10 cellular contexts compared by ENCODE assay signal in genomic region chr10:131311661-131312260, GRCh38. TPM values are rescaled to one million over a fixed set of nuclear protein-coding genes. Genes with fewer than 3 reads are reported as not detected.
A peak's percentile ranks its signal among the peaks of the same experiment; 100 is the strongest.
DNase-seq lines count a peak whose midpoint lies in the region; ATAC-seq and TF ChIP-seq lines count a peak whose summit lies in the region.
"Had no signal": no experiment of that assay in that cellular context is flagged by ENCODE, and none has a peak within 500 bp of the region (broad histone marks: within the 10 kb centered on the region; RNA-seq: fewer than 3 reads in every experiment).

TCERG1L (minus strand) TSS chr10:131311721; CDS start chr10:131311635, 86 bp downstream.

- DNase-seq in COLO668 (lab: John Stamatoyannopoulos, UW; ENCODE audit: unreplicated experiment) (peak; percentile 82), NCI-H1092 treated with DMSO at 0.1 percent for 48 hours (lab: John Stamatoyannopoulos, UW) (peak; percentile 11), nephron progenitor cell (peak; percentile 76), MM.1S (no peak), transverse colon (no peak), SHP77 (lab: John Stamatoyannopoulos, UW) (no peak)
- no peak for DNase-seq in central memory CD8-positive, alpha-beta T cell (ENCODE audit: low spot score in 2 of 2)
- DNase-seq: mammary epithelial cell had no signal

- no peak within 1 kb of the TSS for H2AFZ ChIP-seq in MM.1S (ENCODE audit: low read length)

- H3K36me3 ChIP-seq in MM.1S (replicated peaks; ENCODE audit: insufficient read depth, low read length) (no peaks in the 10 kb centered on the region), transverse colon (no peaks in the 10 kb centered on the region)

- H3K27ac Mint-ChIP-seq in central memory CD8-positive, alpha-beta T cell (ENCODE audit: low read depth) = no peak within 1 kb of the TSS
- H3K27ac Mint-ChIP-seq in nephron progenitor cell = no peak within 1 kb of the TSS

- H3F3A ChIP-seq in MM.1S (ENCODE audit: insufficient read depth, low read length) = no peaks in the 10 kb centered on the region

- H3K4me3 ChIP-seq in MM.1S (ENCODE audit: low read length) (no peak within 1 kb of the TSS), transverse colon (peak within 1 kb of the TSS in 2 of 4 donors; percentile 16 to 34)

- H3K4me3 Mint-ChIP-seq in central memory CD8-positive, alpha-beta T cell = peak within 1 kb of the TSS; percentile 11
- peak within 1 kb of the TSS; percentile 69 for H3K4me3 Mint-ChIP-seq in nephron progenitor cell

- intact Hi-C loops in transverse colon (cut with DNase I; ENCODE audit: low total_unique reads) = no loop called here

- no peaks in the 10 kb centered on the region for H4K20me1 ChIP-seq in MM.1S (ENCODE audit: insufficient read depth, low read length)

- H3K27me3 ChIP-seq in MM.1S (replicated peaks; ENCODE audit: insufficient read depth, low read length) (0 out of 2 replicates have a peak, but pooled peaks cover 1% of the 10 kb centered on the region), transverse colon (peaks cover 60% of the 10 kb centered on the region)

- H3K4me1 Mint-ChIP-seq in central memory CD8-positive, alpha-beta T cell = no peaks in the 10 kb centered on the region
- peaks cover 7% of the 10 kb centered on the region for H3K4me1 Mint-ChIP-seq in nephron progenitor cell

- H3K79me2 ChIP-seq in MM.1S (ENCODE audit: low read length) = no peaks in the 10 kb centered on the region

- H3K9me3 ChIP-seq in MM.1S (replicated peaks; ENCODE audit: insufficient read depth, low read length) = no peaks in the 10 kb centered on the region
- no peaks in the 10 kb centered on the region for H3K9me3 ChIP-seq in transverse colon

- H3K9me3 Mint-ChIP-seq in central memory CD8-positive, alpha-beta T cell = peaks cover 3% of the 10 kb centered on the region
- no peaks in the 10 kb centered on the region for H3K9me3 Mint-ChIP-seq in nephron progenitor cell

- no peaks in the 10 kb centered on the region for H3K4me1 ChIP-seq in MM.1S (ENCODE audit: low read length)
- H3K4me1 ChIP-seq in transverse colon = peaks cover 0 to 11% (median 5%) of the 10 kb centered on the region in 4 donors

- no peaks in the 10 kb centered on the region for H3K36me3 Mint-ChIP-seq in central memory CD8-positive, alpha-beta T cell (ENCODE audit: insufficient read depth)
- H3K36me3 Mint-ChIP-seq in nephron progenitor cell (ENCODE audit: low read depth) = no peaks in the 10 kb centered on the region

- H3K9me2 ChIP-seq in MM.1S (replicated peaks; ENCODE audit: insufficient read depth, low read length) = no peaks in the 10 kb centered on the region

- 17% methylated on average over 27 of the region's 89 CpGs; no CpG with 5 or more reads in 1 of the 2 donors for WGBS in transverse colon (ENCODE audit: low coverage in 1 of 2), 2 donors

- in situ Hi-C loops in transverse colon (cut with MboI; ENCODE audit: low pct_ligation_motif_present in 1 of 4, low pct_unique_long_range_greater_than_20kb in 1 of 4, low sequenced_read_pairs in 3 of 4) = no loop called here

- no peak within 1 kb of the TSS for H3K9ac ChIP-seq in MM.1S (ENCODE audit: low read length)

- no peak for TF ChIP-seq POLR2A in transverse colon (IDR thresholded peaks at IDR 0.05)

- H3K27ac ChIP-seq in MM.1S (ENCODE audit: low read length) (no peak within 1 kb of the TSS), transverse colon (no peak within 1 kb of the TSS)

- H3K4me2 ChIP-seq in MM.1S (ENCODE audit: low read depth, low read length) = no peak within 1 kb of the TSS

- no peak for ATAC-seq in central memory CD8-positive, alpha-beta T cell (replicated peaks; ENCODE audit: extremely low read depth, poor library complexity, severe bottlenecking)
- no peak for ATAC-seq in HG02973 (IDR thresholded peaks at IDR 0.05; ENCODE audit: unreplicated experiment)
- ATAC-seq: Panc1 had no signal

- no peak for TF ChIP-seq CTCF in nephron progenitor cell (IDR thresholded peaks at IDR 0.05)
- no peak for TF ChIP-seq CTCF in MM.1S (IDR thresholded peaks at IDR 0.05; ENCODE audit: low read length)
- TF ChIP-seq CTCF in transverse colon (IDR thresholded peaks at IDR 0.05) = no peak

- no peak for TF ChIP-seq EP300 in transverse colon (IDR thresholded peaks at IDR 0.05; ENCODE audit: low read depth)

- peaks cover 59% of the 10 kb centered on the region for H3K27me3 Mint-ChIP-seq in central memory CD8-positive, alpha-beta T cell
- peaks cover 71% of the 10 kb centered on the region for H3K27me3 Mint-ChIP-seq in nephron progenitor cell (ENCODE audit: low read depth, poor library complexity)

RNA-seq across cellular contexts. Expression of gene TCERG1L, which starts in this region (rescaled TPM):
- total RNA-seq in transverse colon = under 1 TPM in 1 of 4 donors, not detected in 3; 0.16 TPM

Comparison
In these comparisons a context has a peak if more than half of its experiments do, and no peak if none do; other contexts are left out.
1. DNase-seq: peak in COLO668 (single experiment), NCI-H1092 treated with DMSO at 0.1 percent for 48 hours (single experiment) and nephron progenitor cell (single experiment); none in central memory CD8-positive, alpha-beta T cell (0 of 2), MM.1S (single experiment), transverse colon (single experiment) and SHP77 (0 of 2).